Comparison of ENCODE assay signal across 10 cellular contexts in genomic region chr11:69497221-69497787, GRCh38. TPM values are rescaled to one million over a fixed set of nuclear protein-coding genes. Genes with fewer than 3 reads are reported as not detected.
DNase-seq lines count a peak whose midpoint lies in the region; ATAC-seq, FAIRE-seq and TF ChIP-seq lines count a peak whose summit lies in the region.
"Had no signal": no experiment of that assay in that cellular context is flagged by ENCODE, and none has a peak within 500 bp of the region (broad histone marks: within the 10 kb centered on the region; RNA-seq: fewer than 3 reads in every experiment).

No MANE protein-coding gene starts in this region.

- FAIRE-seq in D721Med (lab: Jason Lieb, UNC): no peak
- FAIRE-seq: endometrium, GM18507 had no signal

- no peaks in the 10 kb centered on the region for H3K4me1 ChIP-seq in HAP-1
- H3K4me1 ChIP-seq in skeletal muscle satellite cell (ENCODE audit: control insufficient read depth, insufficient read depth, low read length): peaks cover 17% of the 10 kb centered on the region

- H3K36me3 ChIP-seq in HAP-1 (replicated peaks) (no peaks in the 10 kb centered on the region), skeletal muscle satellite cell (ENCODE audit: insufficient read depth, low read length) (no peaks in the 10 kb centered on the region)

- H3K4me3 ChIP-seq in HAP-1: no peak overlapping the region
- peak overlapping the region; percentile 14 for H3K4me3 ChIP-seq in skeletal muscle satellite cell (ENCODE audit: low read length)

- in situ Hi-C loops in HAP-1 (cut with MboI; ENCODE audit: low sequenced_read_pairs): no loop called here

- peak overlapping the region; percentile 36 for H3K4me2 ChIP-seq in skeletal muscle satellite cell (ENCODE audit: low read length)

- ATAC-seq in GM19395 (IDR thresholded peaks at IDR 0.05; ENCODE audit: unreplicated experiment): no peak

- H3K9ac ChIP-seq in skeletal muscle satellite cell (ENCODE audit: low read depth, low read length): peak overlapping the region; percentile 20

- peak; percentile 10 to 55 for DNase-seq in HAP-1 (ENCODE audit: low spot score in 2 of 2)
- DNase-seq in brain pericyte (ENCODE audit: low read depth, low spot score): peak; percentile 34
- peak; percentile 87 for DNase-seq in iPS-NIHi11 (ENCODE audit: low spot score)
- DNase-seq in D721Med (ENCODE audit: insufficient read length, low spot score): no peak
- no peak for DNase-seq in SHP77 (lab: John Stamatoyannopoulos, UW)
- DNase-seq in NCI-H2196 (lab: John Stamatoyannopoulos, UW; ENCODE audit: unreplicated experiment): no peak

- no peak for TF ChIP-seq CTCF in D721Med (IDR thresholded peaks at IDR 0.05; ENCODE audit: insufficient read depth, missing control alignments)

- H3K9me3 ChIP-seq in HAP-1: no peaks in the 10 kb centered on the region
- H3K9me3 ChIP-seq in skeletal muscle satellite cell (replicated peaks; ENCODE audit: low read length): no peaks in the 10 kb centered on the region

- H3K27me3 ChIP-seq in HAP-1 (ENCODE audit: low read depth) (peaks cover 11% of the 10 kb centered on the region; the same call in 1 of the 2 replicates), skeletal muscle satellite cell (ENCODE audit: control insufficient read depth, insufficient read depth, low read length) (peaks cover 6% of the 10 kb centered on the region)

RNA-seq across cellular contexts. Expression of gene LINC01488, which starts 15.8 kb away (rescaled TPM):
- not detected in 2 replicates for total RNA-seq in skeletal muscle satellite cell (2012; rRNA removed)

Comparison
In these comparisons a context has a peak if more than half of its experiments do, and no peak if none do; other contexts are left out.
1. DNase-seq: peak in HAP-1 (2 of 2), brain pericyte (single experiment) and iPS-NIHi11 (single experiment); none in D721Med (single experiment), SHP77 (0 of 2) and NCI-H2196 (single experiment).